32 cellular contexts compared by ENCODE assay signal in genomic region chr17:56320443-56320842, GRCh38.
DNase-seq lines count a peak whose midpoint lies in the region; ATAC-seq, FAIRE-seq and TF ChIP-seq lines count a peak whose summit lies in the region.
"Had no signal": no experiment of that assay in that cellular context is flagged by ENCODE, and none has a peak within 500 bp of the region (broad histone marks: within the 10 kb centered on the region; RNA-seq: fewer than 3 reads in every experiment).

No MANE protein-coding gene starts in this region.

- H3K27ac ChIP-seq in GM23338 (ENCODE audit: low read depth), result peak overlapping the region; percentile 52; the same call in 1 of the 2 replicates
- H3K27ac ChIP-seq in SJCRH30, result no peak overlapping the region
- H3K27ac ChIP-seq in pancreas, result no peak overlapping the region
- no peak overlapping the region for H3K27ac ChIP-seq in hepatocyte
- H3K27ac ChIP-seq: ascending aorta, coronary artery, SK-N-MC, testis had no signal

- H3K36me3 Mint-ChIP-seq in GM23338 (ENCODE audit: low read depth), result no peaks in the 10 kb centered on the region
- H3K36me3 Mint-ChIP-seq in neural crest cell (ENCODE audit: low read depth), result no peaks in the 10 kb centered on the region
- H3K36me3 Mint-ChIP-seq: activated CD8-positive, alpha-beta memory T cell treated with anti-CD3 and anti-CD28 coated beads, Interleukin-2, amount 10 ng/mL, durations not matched to agents 7 days and 5 days; activated naive CD8-positive, alpha-beta T cell treated with anti-CD3 and anti-CD28 coated beads, Interleukin-2, amount 10 ng/mL, durations not matched to agents 7 days and 5 days; IgD-negative memory B cell had no signal

- whole genome bisulfite sequencing in pancreas, 2 donors, result 5 to 11% methylated on average over 7 of the region's 7 CpGs
- WGBS in hepatocyte (ENCODE audit: low lambda C conversion rate, missing lambda C conversion rate), result 21% methylated on average over 7 of the region's 7 CpGs

- H3K27ac Mint-ChIP-seq in GM23338 (peak overlapping the region; percentile 49; the same call in 1 of the 2 replicates), neural crest cell (ENCODE audit: unreplicated experiment) (peak overlapping the region; percentile 68)
- H3K27ac Mint-ChIP-seq: activated CD8-positive, alpha-beta memory T cell treated with anti-CD3 and anti-CD28 coated beads, Interleukin-2, amount 10 ng/mL, durations not matched to agents 7 days and 5 days; activated naive CD8-positive, alpha-beta T cell treated with anti-CD3 and anti-CD28 coated beads, Interleukin-2, amount 10 ng/mL, durations not matched to agents 7 days and 5 days; IgD-negative memory B cell; nephron progenitor cell had no signal

- no peaks in the 10 kb centered on the region for H3K9me3 Mint-ChIP-seq in GM23338
- peaks cover 2% of the 10 kb centered on the region for H3K9me3 Mint-ChIP-seq in neural crest cell
- H3K9me3 Mint-ChIP-seq: activated naive CD8-positive, alpha-beta T cell treated with anti-CD3 and anti-CD28 coated beads, Interleukin-2, amount 10 ng/mL, durations not matched to agents 7 days and 5 days; activated T-cell treated with anti-CD3 and anti-CD28 coated beads, Interleukin-2, amount 50 U/mL, for 4 hours; IgD-negative memory B cell; nephron progenitor cell had no signal

- H2AFZ ChIP-seq in GM23338 (peak overlapping the region; percentile 78; the same call in 1 of the 2 replicates), hepatocyte (no peak overlapping the region)

- H3K4me3 ChIP-seq in GM23338, result peak overlapping the region; percentile 10; the same call in 1 of the 2 replicates
- H3K4me3 ChIP-seq in SJCRH30, result peak overlapping the region; percentile 22
- H3K4me3 ChIP-seq in fibroblast of the aortic adventitia (ENCODE audit: low read depth, low read length), result no peak overlapping the region
- H3K4me3 ChIP-seq in pancreas, result no peak overlapping the region
- no peak overlapping the region for H3K4me3 ChIP-seq in hepatocyte
- H3K4me3 ChIP-seq: ascending aorta, coronary artery, SK-N-MC, testis had no signal

- peak; percentile 87 for ATAC-seq in GM23338
- ATAC-seq in pancreas, result no peak
- ATAC-seq: activated CD8-positive, alpha-beta memory T cell treated with anti-CD3 and anti-CD28 coated beads, Interleukin-2, amount 10 ng/mL, durations not matched to agents 7 days and 5 days; activated T-cell treated with anti-CD3 and anti-CD28 coated beads, Interleukin-2, amount 50 U/mL, for 4 hours; left colon had no signal

- intact Hi-C loops in pancreas (cut with DNase I), result no loop called here

- no peaks in the 10 kb centered on the region for H3F3A ChIP-seq in GM23338 (replicated peaks; ENCODE audit: low read depth)

- FAIRE-seq in pancreas (lab: Jason Lieb, UNC), result no peak
- FAIRE-seq: D721Med had no signal

- H3K4me1 ChIP-seq in GM23338 (ENCODE audit: insufficient read depth) (peaks cover 48% of the 10 kb centered on the region), SJCRH30 (peaks cover 8% of the 10 kb centered on the region), pancreas (no peaks in the 10 kb centered on the region), hepatocyte (ENCODE audit: insufficient read depth) (no peaks in the 10 kb centered on the region)
- H3K4me1 ChIP-seq: ascending aorta, testis had no signal

- H3K79me2 ChIP-seq in GM23338 (replicated peaks; ENCODE audit: insufficient read depth) (no peaks in the 10 kb centered on the region), hepatocyte (no peaks in the 10 kb centered on the region)

- peaks cover 36% of the 10 kb centered on the region for H3K4me1 Mint-ChIP-seq in GM23338
- peaks cover 44% of the 10 kb centered on the region for H3K4me1 Mint-ChIP-seq in neural crest cell
- H3K4me1 Mint-ChIP-seq: IgD-negative memory B cell had no signal

- H3K27me3 ChIP-seq in GM23338 (ENCODE audit: insufficient read depth) (no peaks in the 10 kb centered on the region), SJCRH30 (no peaks in the 10 kb centered on the region), pancreas (peaks cover 0 to 9% (median 2%) of the 10 kb centered on the region in 4 donors), hepatocyte (peaks cover 3% of the 10 kb centered on the region)
- H3K27me3 ChIP-seq: ascending aorta, testis had no signal

- H3K36me3 ChIP-seq in GM23338 (ENCODE audit: insufficient read depth), result no peaks in the 10 kb centered on the region
- no peaks in the 10 kb centered on the region for H3K36me3 ChIP-seq in SJCRH30
- no peaks in the 10 kb centered on the region for H3K36me3 ChIP-seq in pancreas
- H3K36me3 ChIP-seq in hepatocyte (replicated peaks; ENCODE audit: insufficient read depth, low read depth), result no peaks in the 10 kb centered on the region
- H3K36me3 ChIP-seq: ascending aorta had no signal

- no peak for TF ChIP-seq CTCF in GM23338 (conservative IDR thresholded peaks at IDR 0.05; ENCODE audit: low read depth in 2 of 2)
- TF ChIP-seq CTCF in fibroblast of the aortic adventitia (IDR thresholded peaks at IDR 0.05; ENCODE audit: insufficient read depth, low read length), result no peak
- TF ChIP-seq CTCF in neural crest cell (conservative IDR thresholded peaks at IDR 0.05), result no peak
- no peak for TF ChIP-seq CTCF in pancreas (IDR thresholded peaks at IDR 0.05)
- TF ChIP-seq CTCF in hepatocyte (IDR thresholded peaks at IDR 0.05; ENCODE audit: poor library complexity), result no peak

- H3K9me3 ChIP-seq in SJCRH30 (replicated peaks), result no peaks in the 10 kb centered on the region
- no peaks in the 10 kb centered on the region for H3K9me3 ChIP-seq in pancreas
- H3K9me3 ChIP-seq in hepatocyte (ENCODE audit: low read depth), result no peaks in the 10 kb centered on the region
- H3K9me3 ChIP-seq: ascending aorta, testis had no signal

- H3K4me3 Mint-ChIP-seq in GM23338 (no peak overlapping the region), neural crest cell (peak overlapping the region; percentile 40)
- H3K4me3 Mint-ChIP-seq: activated CD8-positive, alpha-beta memory T cell treated with anti-CD3 and anti-CD28 coated beads, Interleukin-2, amount 10 ng/mL, durations not matched to agents 7 days and 5 days; activated naive CD8-positive, alpha-beta T cell treated with anti-CD3 and anti-CD28 coated beads, Interleukin-2, amount 10 ng/mL, durations not matched to agents 7 days and 5 days; activated T-cell treated with anti-CD3 and anti-CD28 coated beads, Interleukin-2, amount 50 U/mL, for 4 hours; IgD-negative memory B cell; nephron progenitor cell had no signal

- H3K27me3 Mint-ChIP-seq in GM23338 (ENCODE audit: insufficient read depth, low read depth, poor library complexity) (no peaks in the 10 kb centered on the region), neural crest cell (ENCODE audit: low read depth) (peaks cover 2% of the 10 kb centered on the region)

- H3K4me2 ChIP-seq in GM23338, result peak overlapping the region; percentile 59
- no peak overlapping the region for H3K4me2 ChIP-seq in hepatocyte

- H3K9me2 ChIP-seq in GM23338 (ENCODE audit: insufficient read depth), result 0 out of 2 replicates have a peak, but pooled peaks cover 5% of the 10 kb centered on the region
- no peaks in the 10 kb centered on the region for H3K9me2 ChIP-seq in hepatocyte (replicated peaks; ENCODE audit: insufficient read depth)

- no peaks in the 10 kb centered on the region for H4K20me1 ChIP-seq in GM23338 (replicated peaks; ENCODE audit: insufficient read depth)
- no peaks in the 10 kb centered on the region for H4K20me1 ChIP-seq in hepatocyte (ENCODE audit: insufficient read depth, poor library complexity, severe bottlenecking)

- DNase-seq in GM23338 (ENCODE audit: low spot score) (peak; percentile 34), SJCRH30 (peak; percentile 9 to 44), fibroblast of the aortic adventitia (ENCODE audit: low read depth) (peak; percentile 4), neural crest cell (ENCODE audit: low read depth, low spot score) (peak; percentile 7), pancreas (no peak), D341Med (ENCODE audit: low spot score) (no peak), hepatocyte (ENCODE audit: low spot score) (no peak), NCI-H2081 (lab: John Stamatoyannopoulos, UW) (no peak)
- DNase-seq: activated CD8-positive, alpha-beta memory T cell treated with anti-CD3 and anti-CD28 coated beads, Interleukin-2, amount 10 ng/mL, durations not matched to agents 7 days and 5 days; activated gamma-delta T cell; activated naive CD8-positive, alpha-beta T cell treated with anti-CD3 and anti-CD28 coated beads, Interleukin-2, amount 10 ng/mL, durations not matched to agents 7 days and 5 days; activated T-cell treated with anti-CD3 and anti-CD28 coated beads, Interleukin-2, amount 50 U/mL, for 4 hours; caudate nucleus; DND-41; foreskin fibroblast; left colon; mammary epithelial cell; NCI-H1048; NCI-H1694 treated with DMSO at 0.1 percent for 48 hours; NCI-H2171; NCI-H82; nephron progenitor cell; posterior cingulate gyrus; right cardiac atrium; stimulated activated CD4-positive, alpha-beta T cell treated with anti-CD3 and anti-CD28 coated beads, Interleukin-1b, Interleukin-23, amount 100 ng/mL, for 48 hours; stimulated activated naive CD4-positive, alpha-beta T cell treated with Interleukin-2 at 50 U/mL for 16 hours; testis had no signal

TF ChIP-seq in GM23338, 12 proteins besides CTCF, POLR2A, EP300 and RAD21 (continues in another document):
- no peak for TF ChIP-seq EZH2phosphoT487 (IDR thresholded peaks at IDR 0.05; ENCODE audit: unreplicated experiment)
- TF ChIP-seq EZH2 (IDR thresholded peaks at IDR 0.05; ENCODE audit: low read depth, unreplicated experiment), result no peak
- no peak for TF ChIP-seq NANOG (IDR thresholded peaks at IDR 0.05; ENCODE audit: borderline replicate concordance)

Comparison
In these comparisons a context has a peak if more than half of its experiments do, and no peak if none do; other contexts are left out.
1. DNase-seq: peak in GM23338 (single experiment), SJCRH30 (2 of 2), fibroblast of the aortic adventitia (single experiment) and neural crest cell (single experiment); none in pancreas (0 of 6), D341Med (single experiment), hepatocyte (single experiment) and NCI-H2081 (0 of 2).
2. H3K4me3 ChIP-seq: peak in GM23338 (single experiment) and SJCRH30 (single experiment); none in fibroblast of the aortic adventitia (single experiment), pancreas (0 of 4) and hepatocyte (single experiment).